8 cellular contexts compared by ENCODE assay signal in the genomic region with DNA sequence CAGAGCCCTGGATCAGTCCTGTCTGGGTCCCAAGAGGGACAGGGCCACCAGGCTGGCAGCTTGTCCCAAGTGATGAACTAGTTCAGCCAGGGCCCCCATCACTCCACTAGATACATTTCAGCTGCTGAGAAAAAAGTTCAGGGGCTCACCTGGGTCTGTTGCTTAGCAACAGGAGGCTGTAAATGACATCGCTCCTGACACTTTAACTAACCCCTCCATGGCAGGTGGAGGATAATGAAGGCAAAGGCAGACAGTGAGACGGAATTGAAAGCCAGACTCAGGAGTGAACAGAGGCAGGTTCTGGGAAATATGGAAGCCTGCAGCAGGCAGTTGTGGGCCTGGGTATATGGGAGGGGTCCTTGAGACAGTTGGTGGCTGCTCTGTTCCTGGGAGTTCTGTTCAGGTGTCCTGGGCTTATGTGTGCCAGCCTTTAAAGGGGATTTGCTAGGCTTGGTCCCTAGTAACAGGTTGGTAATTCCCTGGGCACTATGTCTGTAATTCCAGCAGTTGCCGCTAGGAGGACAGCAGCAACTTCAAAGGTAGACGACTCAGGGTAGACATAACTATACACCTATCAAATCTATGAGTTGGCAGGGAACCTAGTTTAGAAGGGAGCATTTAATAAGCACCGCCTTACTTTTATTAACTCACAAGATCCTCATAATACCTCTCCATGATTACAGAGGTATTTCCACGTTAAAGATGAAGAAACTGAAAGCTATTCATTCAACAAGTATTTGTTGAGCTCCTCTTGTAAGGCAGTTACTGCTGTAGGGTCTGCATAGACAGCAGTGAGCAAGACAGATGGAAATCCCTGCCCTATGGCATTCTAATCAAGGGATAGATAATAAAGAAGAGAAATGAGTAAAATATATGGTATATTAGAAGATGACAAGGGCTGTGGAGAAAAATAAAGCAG.
DNase-seq lines count a peak whose midpoint lies in the region; ATAC-seq, FAIRE-seq and TF ChIP-seq lines count a peak whose summit lies in the region.

No MANE protein-coding gene starts in this region.

- intact Hi-C loops in CD4-positive, alpha-beta T cell (cut with DNase I, micrococcal nuclease) = no loop called here

- no peak overlapping the region for H3K4me2 ChIP-seq in astrocyte (ENCODE audit: low read length)

- no peak for ATAC-seq in CD4-positive, alpha-beta T cell (ENCODE audit: poor library complexity)
- peak; percentile 75; the same call in 2 of the 3 replicates for ATAC-seq in SK-N-SH treated with all-trans-retinoic acid at 6 μM for 48 hours
- ATAC-seq in stimulated activated effector memory CD8-positive, alpha-beta T cell treated with anti-CD3 and anti-CD28 coated beads, Interleukin-12 subunit alpha, Interleukin-12 subunit beta, amount 100 ng/mL, for 72 hours = peak; percentile 76
- no peak for ATAC-seq in GM21528 (IDR thresholded peaks at IDR 0.05; ENCODE audit: low FRiP score, unreplicated experiment)
- ATAC-seq in GM19397 (IDR thresholded peaks at IDR 0.05; ENCODE audit: unreplicated experiment) = no peak

- H3K27ac ChIP-seq in CD4-positive, alpha-beta T cell (ENCODE audit: low read depth, low read length) = no peak overlapping the region
- no peak overlapping the region for H3K27ac ChIP-seq in astrocyte (ENCODE audit: low read depth, low read length)

- H3K4me1 ChIP-seq in astrocyte (ENCODE audit: insufficient read depth, low read length) = no peaks in the 10 kb centered on the region

- H3K27me3 ChIP-seq in CD4-positive, alpha-beta T cell (ENCODE audit: control insufficient read depth, insufficient read depth, low read length) = peaks cover 17% of the 10 kb centered on the region
- peaks cover 14% of the 10 kb centered on the region for H3K27me3 ChIP-seq in astrocyte (ENCODE audit: insufficient read depth, low read length)

- no peaks in the 10 kb centered on the region for H3K9me3 ChIP-seq in CD4-positive, alpha-beta T cell (ENCODE audit: control insufficient read depth, low read length)
- no peaks in the 10 kb centered on the region for H3K9me3 ChIP-seq in astrocyte (ENCODE audit: insufficient read depth, low read depth, low read length)

- H3K79me2 ChIP-seq in astrocyte (ENCODE audit: insufficient read depth, low read length) = no peaks in the 10 kb centered on the region

- H3K36me3 ChIP-seq in astrocyte (ENCODE audit: insufficient read depth, low read length) = no peaks in the 10 kb centered on the region

- no peaks in the 10 kb centered on the region for H4K20me1 ChIP-seq in astrocyte (ENCODE audit: insufficient read depth, low read length)

- no peak overlapping the region for H3K4me3 Mint-ChIP-seq in CD4-positive, alpha-beta T cell
- no peak overlapping the region for H3K4me3 Mint-ChIP-seq in astrocyte (ENCODE audit: unreplicated experiment)
- no peak overlapping the region for H3K4me3 Mint-ChIP-seq in stimulated activated effector memory CD8-positive, alpha-beta T cell treated with anti-CD3 and anti-CD28 coated beads, Interleukin-12 subunit alpha, Interleukin-12 subunit beta, amount 100 ng/mL, for 72 hours

- TF ChIP-seq CTCF in CD4-positive, alpha-beta T cell (IDR thresholded peaks at IDR 0.05) = peak; percentile 31
- peak; percentile 33 for TF ChIP-seq CTCF in astrocyte (IDR thresholded peaks at IDR 0.05; ENCODE audit: insufficient read depth, low read depth, low read length)

- H3K36me3 Mint-ChIP-seq in CD4-positive, alpha-beta T cell (ENCODE audit: low read depth) = no peaks in the 10 kb centered on the region
- no peaks in the 10 kb centered on the region for H3K36me3 Mint-ChIP-seq in astrocyte (ENCODE audit: low read depth, unreplicated experiment)
- no peaks in the 10 kb centered on the region for H3K36me3 Mint-ChIP-seq in stimulated activated effector memory CD8-positive, alpha-beta T cell treated with anti-CD3 and anti-CD28 coated beads, Interleukin-12 subunit alpha, Interleukin-12 subunit beta, amount 100 ng/mL, for 72 hours

- DNase-seq in CD4-positive, alpha-beta T cell = peak in 9 of 10 experiments; percentile 10 to 58 (median 47)
- DNase-seq in HT1080 (ENCODE audit: low read depth) = peak; percentile 16
- peak; percentile 8 for DNase-seq in astrocyte (ENCODE audit: low read depth)
- peak; percentile 4 to 54 for DNase-seq in lung microvascular endothelial cell (ENCODE audit: low read depth in 2 of 2)
- DNase-seq in stimulated activated effector memory CD8-positive, alpha-beta T cell treated with anti-CD3 and anti-CD28 coated beads, Interleukin-12 subunit alpha, Interleukin-12 subunit beta, amount 100 ng/mL, for 72 hours (ENCODE audit: low spot score in 2 of 2) = peak; percentile 50 to 65

- FAIRE-seq in astrocyte (lab: Jason Lieb, UNC) = no peak

- peaks cover 50% of the 10 kb centered on the region for H3K27me3 Mint-ChIP-seq in CD4-positive, alpha-beta T cell
- H3K27me3 Mint-ChIP-seq in astrocyte (ENCODE audit: low read depth, unreplicated experiment) = peaks cover 47% of the 10 kb centered on the region

- H3K9ac ChIP-seq in astrocyte (ENCODE audit: low read length) = no peak overlapping the region

- no peaks in the 10 kb centered on the region for H3K4me1 Mint-ChIP-seq in CD4-positive, alpha-beta T cell (ENCODE audit: low read depth)
- no peaks in the 10 kb centered on the region for H3K4me1 Mint-ChIP-seq in astrocyte (ENCODE audit: low read depth, unreplicated experiment)
- no peaks in the 10 kb centered on the region for H3K4me1 Mint-ChIP-seq in stimulated activated effector memory CD8-positive, alpha-beta T cell treated with anti-CD3 and anti-CD28 coated beads, Interleukin-12 subunit alpha, Interleukin-12 subunit beta, amount 100 ng/mL, for 72 hours

- no peaks in the 10 kb centered on the region for H3K9me3 Mint-ChIP-seq in CD4-positive, alpha-beta T cell
- H3K9me3 Mint-ChIP-seq in astrocyte (ENCODE audit: unreplicated experiment) = peaks cover 7% of the 10 kb centered on the region
- H3K9me3 Mint-ChIP-seq in stimulated activated effector memory CD8-positive, alpha-beta T cell treated with anti-CD3 and anti-CD28 coated beads, Interleukin-12 subunit alpha, Interleukin-12 subunit beta, amount 100 ng/mL, for 72 hours = no peaks in the 10 kb centered on the region

- H3K4me3 ChIP-seq in astrocyte (ENCODE audit: insufficient read depth, low read depth, low read length) = no peak overlapping the region

- no peak overlapping the region for H2AFZ ChIP-seq in astrocyte (ENCODE audit: low read depth, low read length)

- CTCF ChIA-PET in CD4-positive, alpha-beta T cell (lab: Charles Lee) = no interaction called here

- H3K27ac Mint-ChIP-seq in CD4-positive, alpha-beta T cell = no peak overlapping the region
- H3K27ac Mint-ChIP-seq in astrocyte (ENCODE audit: unreplicated experiment) = no peak overlapping the region
- no peak overlapping the region for H3K27ac Mint-ChIP-seq in stimulated activated effector memory CD8-positive, alpha-beta T cell treated with anti-CD3 and anti-CD28 coated beads, Interleukin-12 subunit alpha, Interleukin-12 subunit beta, amount 100 ng/mL, for 72 hours

- POLR2A ChIA-PET in CD4-positive, alpha-beta T cell (lab: Charles Lee) = no interaction called here

TF ChIP-seq in SK-N-SH treated with all-trans-retinoic acid at 6 μM for 48 hours, 23 proteins besides CTCF, POLR2A, EP300 and RAD21:
- TF ChIP-seq, protein P1, sequence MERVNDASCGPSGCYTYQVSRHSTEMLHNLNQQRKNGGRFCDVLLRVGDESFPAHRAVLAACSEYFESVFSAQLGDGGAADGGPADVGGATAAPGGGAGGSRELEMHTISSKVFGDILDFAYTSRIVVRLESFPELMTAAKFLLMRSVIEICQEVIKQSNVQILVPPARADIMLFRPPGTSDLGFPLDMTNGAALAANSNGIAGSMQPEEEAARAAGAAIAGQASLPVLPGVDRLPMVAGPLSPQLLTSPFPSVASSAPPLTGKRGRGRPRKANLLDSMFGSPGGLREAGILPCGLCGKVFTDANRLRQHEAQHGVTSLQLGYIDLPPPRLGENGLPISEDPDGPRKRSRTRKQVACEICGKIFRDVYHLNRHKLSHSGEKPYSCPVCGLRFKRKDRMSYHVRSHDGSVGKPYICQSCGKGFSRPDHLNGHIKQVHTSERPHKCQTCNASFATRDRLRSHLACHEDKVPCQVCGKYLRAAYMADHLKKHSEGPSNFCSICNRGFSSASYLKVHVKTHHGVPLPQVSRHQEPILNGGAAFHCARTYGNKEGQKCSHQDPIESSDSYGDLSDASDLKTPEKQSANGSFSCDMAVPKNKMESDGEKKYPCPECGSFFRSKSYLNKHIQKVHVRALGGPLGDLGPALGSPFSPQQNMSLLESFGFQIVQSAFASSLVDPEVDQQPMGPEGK (CRISPR knock-in tag; IDR thresholded peaks at IDR 0.05; ENCODE audit: borderline replicate concordance) = no peak
- TF ChIP-seq ZC3H10 (CRISPR knock-in tag; IDR thresholded peaks at IDR 0.05) (no peak), SNAI2 (CRISPR knock-in tag; IDR thresholded peaks at IDR 0.05) (no peak), OSR1 (CRISPR knock-in tag; IDR thresholded peaks at IDR 0.05) (no peak), ISL1 (CRISPR knock-in tag; IDR thresholded peaks at IDR 0.05) (no peak), BACH2 (CRISPR knock-in tag; IDR thresholded peaks at IDR 0.05; ENCODE audit: borderline replicate concordance) (no peak), ESRRG (CRISPR knock-in tag; IDR thresholded peaks at IDR 0.05) (no peak), PPARA (CRISPR knock-in tag; IDR thresholded peaks at IDR 0.05; ENCODE audit: borderline replicate concordance) (no peak), ZNF70 (CRISPR knock-in tag; IDR thresholded peaks at IDR 0.05) (no peak), GLIS3 (CRISPR knock-in tag; IDR thresholded peaks at IDR 0.05) (no peak), TOX (CRISPR knock-in tag; IDR thresholded peaks at IDR 0.05; ENCODE audit: borderline replicate concordance) (no peak), ZNF8 (CRISPR knock-in tag; IDR thresholded peaks at IDR 0.05) (no peak), RARB (CRISPR knock-in tag; IDR thresholded peaks at IDR 0.05) (no peak), TCF4 (CRISPR knock-in tag; IDR thresholded peaks at IDR 0.05; ENCODE audit: borderline replicate concordance) (no peak), ZFP3 (CRISPR knock-in tag; IDR thresholded peaks at IDR 0.05) (no peak)
- TF ChIP-seq, protein P2, sequence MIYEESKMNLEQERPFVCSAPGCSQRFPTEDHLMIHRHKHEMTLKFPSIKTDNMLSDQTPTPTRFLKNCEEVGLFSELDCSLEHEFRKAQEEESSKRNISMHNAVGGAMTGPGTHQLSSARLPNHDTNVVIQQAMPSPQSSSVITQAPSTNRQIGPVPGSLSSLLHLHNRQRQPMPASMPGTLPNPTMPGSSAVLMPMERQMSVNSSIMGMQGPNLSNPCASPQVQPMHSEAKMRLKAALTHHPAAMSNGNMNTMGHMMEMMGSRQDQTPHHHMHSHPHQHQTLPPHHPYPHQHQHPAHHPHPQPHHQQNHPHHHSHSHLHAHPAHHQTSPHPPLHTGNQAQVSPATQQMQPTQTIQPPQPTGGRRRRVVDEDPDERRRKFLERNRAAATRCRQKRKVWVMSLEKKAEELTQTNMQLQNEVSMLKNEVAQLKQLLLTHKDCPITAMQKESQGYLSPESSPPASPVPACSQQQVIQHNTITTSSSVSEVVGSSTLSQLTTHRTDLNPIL (CRISPR knock-in tag; IDR thresholded peaks at IDR 0.05; ENCODE audit: low read depth) = no peak

Comparison
In these comparisons a context has a peak if more than half of its experiments do, and no peak if none do; other contexts are left out.
1. ATAC-seq: peak in SK-N-SH treated with all-trans-retinoic acid at 6 μM for 48 hours (single experiment) and stimulated activated effector memory CD8-positive, alpha-beta T cell treated with anti-CD3 and anti-CD28 coated beads, Interleukin-12 subunit alpha, Interleukin-12 subunit beta, amount 100 ng/mL, for 72 hours (single experiment); none in CD4-positive, alpha-beta T cell (single experiment), GM21528 (single experiment) and GM19397 (single experiment).
2. Peak in every context shown above with its lines, with median percentiles within 50 percentile points of each other: DNase-seq.